In genomic region chr2:124250433-124250832, GRCh38 we compare ENCODE assay signal across 1 cellular context.
TF ChIP-seq lines count a peak whose summit lies in the region.

No MANE protein-coding gene starts in this region.

TF ChIP-seq in GM23338, 12 proteins besides CTCF, POLR2A, EP300 and RAD21 (continued from another document):
- TF ChIP-seq EZH2phosphoT487 (IDR thresholded peaks at IDR 0.05; ENCODE audit: unreplicated experiment) (no peak), REST (IDR thresholded peaks at IDR 0.05; ENCODE audit: unreplicated experiment) (no peak), ZNF114 (CRISPR knock-in tag; IDR thresholded peaks at IDR 0.05) (no peak)
